Comparison of ENCODE assay signal across 16 cellular contexts in the genomic region with DNA sequence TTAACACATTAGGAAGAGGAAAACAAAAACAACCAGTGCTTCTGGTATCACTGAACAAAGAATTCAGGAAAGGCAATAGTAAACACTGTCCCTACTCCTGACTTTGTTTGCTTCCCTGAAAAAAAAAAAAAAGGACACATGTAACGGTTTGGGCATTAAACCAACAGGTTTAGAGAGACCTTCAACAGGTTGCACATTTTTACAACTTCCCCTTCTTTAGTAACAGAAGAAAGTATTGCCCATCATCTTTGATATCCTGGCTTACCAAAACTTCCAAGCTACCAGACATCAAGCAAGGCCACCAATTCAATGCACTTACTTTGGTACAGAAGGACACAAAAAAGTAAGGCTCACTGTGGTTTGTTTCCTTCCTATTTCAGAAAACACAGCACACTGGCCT.
A peak's percentile ranks its signal among the peaks of the same experiment; 100 is the strongest.
DNase-seq lines count a peak whose midpoint lies in the region; ATAC-seq and TF ChIP-seq lines count a peak whose summit lies in the region.
"Had no signal": no experiment of that assay in that cellular context is flagged by ENCODE, and none has a peak within 500 bp of the region (broad histone marks: within the 10 kb centered on the region; RNA-seq: fewer than 3 reads in every experiment).

No MANE protein-coding gene starts in this region.

- H4K20me1 ChIP-seq in GM23248 (ENCODE audit: insufficient read depth) (no peaks in the 10 kb centered on the region), PC-3 (ENCODE audit: low read length) (no peaks in the 10 kb centered on the region)

- H3K9me3 ChIP-seq in GM23248 (ENCODE audit: low read depth) (no peaks in the 10 kb centered on the region), PC-3 (ENCODE audit: low read length) (no peaks in the 10 kb centered on the region), neuronal stem cell (replicated peaks in 1 of 2; ENCODE audit: control insufficient read depth in 2 of 2, insufficient read depth in 1 of 2, low read depth in 1 of 2, low read length in 2 of 2) (no peaks in the 10 kb centered on the region)

- H3K36me3 ChIP-seq in ACC112 (ENCODE audit: insufficient read depth, low read length) (peaks cover 17% of the 10 kb centered on the region; the same call in 1 of the 2 replicates), GM23248 (ENCODE audit: low read depth) (no peaks in the 10 kb centered on the region), PC-3 (ENCODE audit: low read depth, low read length) (no peaks in the 10 kb centered on the region), neuronal stem cell (replicated peaks in 1 of 2; ENCODE audit: control insufficient read depth in 2 of 2, insufficient read depth in 2 of 2, low read length in 2 of 2) (no peaks in the 10 kb centered on the region)

- intact Hi-C loops in dorsolateral prefrontal cortex (cut with DNase I), result no loop called here
- intact Hi-C loops in PC-3 (cut with micrococcal nuclease), result no loop called here

- POLR2A ChIA-PET in PC-3 (lab: Charles Lee; ENCODE audit: unreplicated experiment), result no interaction called here

- H3K9ac ChIP-seq in GM23248, result peak overlapping the region; percentile 78
- no peak overlapping the region for H3K9ac ChIP-seq in PC-3 (ENCODE audit: low read length)
- no peak overlapping the region for H3K9ac ChIP-seq in neuronal stem cell (ENCODE audit: low read depth, low read length, poor library complexity)
- H3K9ac ChIP-seq: KMS-11 had no signal

- H3K18ac ChIP-seq in neuronal stem cell (ENCODE audit: low read length), result no peak overlapping the region

- no peaks in the 10 kb centered on the region for H3K27me3 ChIP-seq in ACC112 (ENCODE audit: insufficient read depth, low read length)
- H3K27me3 ChIP-seq in GM23248 (replicated peaks; ENCODE audit: insufficient read depth), result no peaks in the 10 kb centered on the region
- peaks cover 0 to 48% (median 5%) of the 10 kb centered on the region in 45 donors for H3K27me3 ChIP-seq in dorsolateral prefrontal cortex
- no peaks in the 10 kb centered on the region for H3K27me3 ChIP-seq in PC-3 (ENCODE audit: low read length)
- no peaks in the 10 kb centered on the region for H3K27me3 ChIP-seq in neuronal stem cell (ENCODE audit: control insufficient read depth in 3 of 3, insufficient read depth in 3 of 3, low read depth in 1 of 3, low read length in 3 of 3)

- H3K4me2 ChIP-seq in GM23248 (ENCODE audit: unreplicated experiment) (peak overlapping the region; percentile 28), PC-3 (ENCODE audit: low read length) (no peak overlapping the region), neuronal stem cell (ENCODE audit: insufficient read depth, low read length, poor library complexity, severe bottlenecking) (no peak overlapping the region)
- H3K4me2 ChIP-seq: KMS-11 had no signal

- BruUV-seq in PC-3 (replicated peaks; lab: Mats Ljungman, UMichigan), result no TSS peak

- H2BK5ac ChIP-seq in neuronal stem cell (ENCODE audit: low read length), result no peak overlapping the region

- in situ Hi-C loops in GM23248 (cut with MboI), result no loop called here

- H3K4ac ChIP-seq in neuronal stem cell (ENCODE audit: low read length), result no peak overlapping the region

- H3K4me1 ChIP-seq in ACC112 (ENCODE audit: control insufficient read depth, insufficient read depth, low read length, unreplicated experiment) (peaks cover 33% of the 10 kb centered on the region), GM23248 (ENCODE audit: insufficient read depth) (peaks cover 33% of the 10 kb centered on the region), PC-3 (ENCODE audit: insufficient read depth, low read length) (no peaks in the 10 kb centered on the region), neuronal stem cell (ENCODE audit: control insufficient read depth in 2 of 2, insufficient read depth in 1 of 2, low read depth in 1 of 2, low read length in 2 of 2) (peaks cover 0 to 7% of the 10 kb centered on the region in 2 donors)

- H2AK5ac ChIP-seq in neuronal stem cell (ENCODE audit: low read depth, low read length), result no peak overlapping the region

- H3K9me2 ChIP-seq in GM23248 (ENCODE audit: insufficient read depth), result no peaks in the 10 kb centered on the region
- no peaks in the 10 kb centered on the region for H3K9me2 ChIP-seq in PC-3 (replicated peaks; ENCODE audit: low read length)

- peaks cover 32% of the 10 kb centered on the region for H3F3A ChIP-seq in GM23248 (ENCODE audit: insufficient read depth)
- H3F3A ChIP-seq in PC-3 (ENCODE audit: low read length, unreplicated experiment), result no peaks in the 10 kb centered on the region

- ATAC-seq in PC-3 (no peak), GM18861 (IDR thresholded peaks at IDR 0.05; ENCODE audit: unreplicated experiment) (no peak)

- H4K91ac ChIP-seq in neuronal stem cell (ENCODE audit: low read depth, low read length, poor library complexity), result no peak overlapping the region

- no peak overlapping the region for H2BK120ac ChIP-seq in neuronal stem cell (ENCODE audit: low read depth, low read length)

- H3K14ac ChIP-seq in neuronal stem cell (ENCODE audit: low read length), result no peak overlapping the region

- H3K79me1 ChIP-seq in neuronal stem cell (ENCODE audit: low read depth, low read length), result no peaks in the 10 kb centered on the region

- WGBS in GM23248 (ENCODE audit: low coverage in 1 of 2, low lambda C conversion rate in 2 of 2, missing lambda C conversion rate in 2 of 2), 2 experiments, result 94 to 100% methylated on average over 1 of the region's 1 CpG
- no CpG with 5 or more reads among the region's 1 CpG for WGBS in neuronal stem cell (ENCODE audit: extremely low coverage in 2 of 2, insufficient read length in 2 of 2, insufficient replicate concordance in 1 of 2), 2 donors

- H3K27ac ChIP-seq in ACC112 (ENCODE audit: low read depth, low read length) (peak overlapping the region; percentile 92), GM23248 (peak overlapping the region; percentile 97), dorsolateral prefrontal cortex (peak overlapping the region in 55 of 59 donors; percentile 1 to 90 (median 72)), PC-3 (ENCODE audit: low read length) (no peak overlapping the region), neuronal stem cell (replicated peaks; ENCODE audit: low read length) (no peak overlapping the region)
- H3K27ac ChIP-seq: KMS-11 had no signal

- no peak overlapping the region for H2AFZ ChIP-seq in ACC112 (ENCODE audit: low read length, unreplicated experiment)
- no peak overlapping the region for H2AFZ ChIP-seq in GM23248
- H2AFZ ChIP-seq in PC-3 (ENCODE audit: low read length), result no peak overlapping the region
- no peak overlapping the region for H2AFZ ChIP-seq in neuronal stem cell (ENCODE audit: low read length)

- DNase-seq in GM23248 (no peak), dorsolateral prefrontal cortex (no peak), pons (ENCODE audit: low spot score) (peak; percentile 76), PC-3 (no peak), neuronal stem cell (ENCODE audit: low spot score) (no peak)
- DNase-seq: CD8-positive, alpha-beta memory T cell; DMS53; EL; H7; NCI-H1436; NCI-H1930; NCI-H524 had no signal

- CTCF ChIA-PET in PC-3 (lab: Charles Lee), result no interaction called here

- no peak overlapping the region for H3K23ac ChIP-seq in neuronal stem cell (ENCODE audit: low read depth, low read length, poor library complexity)

- H4K8ac ChIP-seq in neuronal stem cell (ENCODE audit: low read depth, low read length), result no peak overlapping the region

- no peak overlapping the region for H2BK12ac ChIP-seq in neuronal stem cell (ENCODE audit: low read length)

- H2BK15ac ChIP-seq in neuronal stem cell (ENCODE audit: low read length), result no peak overlapping the region

- H3K4me3 ChIP-seq in ACC112 (ENCODE audit: low read depth, low read length) (no peak overlapping the region), GM23248 (no peak overlapping the region), dorsolateral prefrontal cortex (no peak overlapping the region), PC-3 (ENCODE audit: low read length) (no peak overlapping the region), neuronal stem cell (ENCODE audit: low read length in 2 of 2) (no peak overlapping the region)
- H3K4me3 ChIP-seq: GM12878 had no signal

- H3K79me2 ChIP-seq in ACC112 (ENCODE audit: control insufficient read depth, insufficient read depth, low read length, unreplicated experiment) (peaks cover 84% of the 10 kb centered on the region), GM23248 (ENCODE audit: insufficient read depth) (peaks cover 86% of the 10 kb centered on the region), PC-3 (ENCODE audit: low read length) (no peaks in the 10 kb centered on the region)

- no peak for TF ChIP-seq CTCF in dorsolateral prefrontal cortex (IDR thresholded peaks at IDR 0.05 in 54 of 56, conservative IDR thresholded peaks at IDR 0.05 in 2 of 56; ENCODE audit: low read depth in 1 of 56, partially characterized antibody in 56 of 56)
- no peak for TF ChIP-seq CTCF in PC-3 (conservative IDR thresholded peaks at IDR 0.05; ENCODE audit: low read depth, low read length)

Comparison
In these comparisons a context has a peak if more than half of its experiments do, and no peak if none do; other contexts are left out.
1. H3K27ac ChIP-seq: peak in ACC112 (single experiment), GM23248 (single experiment) and dorsolateral prefrontal cortex (55 of 59); none in PC-3 (single experiment) and neuronal stem cell (single experiment).